ENCODE assay signal across 8 cellular contexts in genomic region chr5:172769598-172770373, GRCh38. TPM values are rescaled to one million over a fixed set of nuclear protein-coding genes. Genes with fewer than 3 reads are reported as not detected.
DNase-seq lines count a peak whose midpoint lies in the region; ATAC-seq, FAIRE-seq and TF ChIP-seq lines count a peak whose summit lies in the region.

No MANE protein-coding gene starts in this region.

- H3K27me3 Mint-ChIP-seq in CD4-positive, alpha-beta memory T cell = peaks cover 0 to 4% of the 10 kb centered on the region in 2 donors
- no peaks in the 10 kb centered on the region for H3K27me3 Mint-ChIP-seq in stimulated activated naive CD8-positive, alpha-beta T cell treated with anti-CD3 and anti-CD28 coated beads, Interleukin-15, Interleukin-2, amounts not matched to agents 100 ng/mL and 50 ng/mL, for 24 hours

- H3K36me3 Mint-ChIP-seq in CD4-positive, alpha-beta memory T cell = peaks cover 29 to 51% of the 10 kb centered on the region in 2 donors
- H3K36me3 Mint-ChIP-seq in stimulated activated naive CD8-positive, alpha-beta T cell treated with anti-CD3 and anti-CD28 coated beads, Interleukin-15, Interleukin-2, amounts not matched to agents 100 ng/mL and 50 ng/mL, for 24 hours (ENCODE audit: low read depth) = peaks cover 29% of the 10 kb centered on the region

- in situ Hi-C loops in brain microvascular endothelial cell (cut with HindIII; ENCODE audit: low pct_ligation_motif_present, low sequenced_read_pairs) = no loop called here

- peak overlapping the region; percentile 86 to 96 (median 94) for H3K4me3 Mint-ChIP-seq in CD4-positive, alpha-beta memory T cell
- H3K4me3 Mint-ChIP-seq in stimulated activated naive CD8-positive, alpha-beta T cell treated with anti-CD3 and anti-CD28 coated beads, Interleukin-15, Interleukin-2, amounts not matched to agents 100 ng/mL and 50 ng/mL, for 24 hours = peak overlapping the region; percentile 86

- peak overlapping the region; percentile 100 for H3K27ac ChIP-seq in CD4-positive, alpha-beta memory T cell (ENCODE audit: low read depth, low read length)
- H3K27ac ChIP-seq in brain microvascular endothelial cell (peak overlapping the region; percentile 98), keratinocyte (ENCODE audit: control insufficient read depth, insufficient read depth, low read length) (peak overlapping the region; percentile 92)

- POLR2A ChIA-PET in CD4-positive, alpha-beta memory T cell (lab: Charles Lee; ENCODE audit: partially characterized antibody) = interaction anchor here (0.8 to 5.2 kb wide), 37 partner anchors 8 to 1148 kb away, joined by 3 to 114 read pairs (median 6); partner anchors contain the start of genes ATP6V0E1, ERGIC1 and RPL26L1

- DNase-seq in CD4-positive, alpha-beta memory T cell = peak; percentile 51 to 63 (median 57)
- no peak for DNase-seq in LNCaP clone FGC (ENCODE audit: low read depth)
- DNase-seq in brain microvascular endothelial cell = peak; percentile 53
- DNase-seq in keratinocyte (ENCODE audit: low read depth, low spot score) = no peak
- DNase-seq in stimulated activated CD4-positive, alpha-beta T cell treated with anti-CD3 and anti-CD28 coated beads, Interleukin-4, amount 100 ng/mL, for 1 hour = no peak

- peaks cover 22% of the 10 kb centered on the region for H3K79me2 ChIP-seq in keratinocyte (ENCODE audit: control insufficient read depth, insufficient read depth, low read length)

- H3K27me3 ChIP-seq in CD4-positive, alpha-beta memory T cell (ENCODE audit: insufficient read depth, low read length) = no peaks in the 10 kb centered on the region
- H3K27me3 ChIP-seq in brain microvascular endothelial cell (replicated peaks) = no peaks in the 10 kb centered on the region
- no peaks in the 10 kb centered on the region for H3K27me3 ChIP-seq in keratinocyte (ENCODE audit: control insufficient read depth, extremely low read depth, insufficient read depth, low read length)

- peak overlapping the region; percentile 83 to 92 for H3K4me3 ChIP-seq in CD4-positive, alpha-beta memory T cell (ENCODE audit: low read length in 2 of 2)
- H3K4me3 ChIP-seq in LNCaP clone FGC (ENCODE audit: low read depth, low read length) (peak overlapping the region; percentile 84), brain microvascular endothelial cell (ENCODE audit: low read depth, low read length) (peak overlapping the region; percentile 98), keratinocyte (ENCODE audit: control insufficient read depth in 2 of 3, extremely low read depth in 1 of 3, insufficient read depth in 2 of 3, low read depth in 1 of 3, low read length in 3 of 3) (peak overlapping the region; percentile 85 to 90 (median 89))

- peaks cover 6% of the 10 kb centered on the region for H4K20me1 ChIP-seq in keratinocyte (ENCODE audit: control insufficient read depth, extremely low read depth, insufficient read depth, low read length)

- no peak overlapping the region for H2AFZ ChIP-seq in keratinocyte (ENCODE audit: control insufficient read depth, low read length)

- peaks cover 22% of the 10 kb centered on the region for H3K36me3 ChIP-seq in CD4-positive, alpha-beta memory T cell (ENCODE audit: insufficient read depth, low read length)
- H3K36me3 ChIP-seq in brain microvascular endothelial cell (replicated peaks) = peaks cover 38% of the 10 kb centered on the region
- peaks cover 7 to 19% of the 10 kb centered on the region in 2 experiments for H3K36me3 ChIP-seq in keratinocyte (ENCODE audit: control insufficient read depth in 2 of 2, extremely low read depth in 1 of 2, insufficient read depth in 2 of 2, low read length in 2 of 2)

- dilution Hi-C loops in keratinocyte (cut with MboI; ENCODE audit: extremely low pct_ligation_motif_present, low sequenced_read_pairs) = no loop called here

- no peak for FAIRE-seq in keratinocyte (lab: Jason Lieb, UNC)

- intact Hi-C loops in CD4-positive, alpha-beta memory T cell (cut with micrococcal nuclease) = loop anchor here (5.0 to 10.0 kb wide), 4 partner anchors 375 to 1382 kb away; partner anchors contain the start of genes BNIP1, NPM1, STK10 and UBTD2

- peaks cover 0 to 34% (median 0%) of the 10 kb centered on the region in 8 donors for H3K9me3 Mint-ChIP-seq in CD4-positive, alpha-beta memory T cell
- no peaks in the 10 kb centered on the region for H3K9me3 Mint-ChIP-seq in stimulated activated naive CD8-positive, alpha-beta T cell treated with anti-CD3 and anti-CD28 coated beads, Interleukin-15, Interleukin-2, amounts not matched to agents 100 ng/mL and 50 ng/mL, for 24 hours

- TF ChIP-seq CTCF in LNCaP clone FGC (IDR thresholded peaks at IDR 0.05; ENCODE audit: control insufficient read depth, extremely low read depth, insufficient read depth) (no peak), brain microvascular endothelial cell (IDR thresholded peaks at IDR 0.05; ENCODE audit: low read depth, low read length, missing control alignments) (no peak), keratinocyte (optimal IDR thresholded peaks at IDR 0.05 in 1 of 3, IDR thresholded peaks at IDR 0.05 in 1 of 3, conservative IDR thresholded peaks at IDR 0.05 in 1 of 3; ENCODE audit: extremely low read depth in 1 of 3, insufficient read depth in 2 of 3, low read length in 3 of 3) (no peak)

- H3K9me3 ChIP-seq in CD4-positive, alpha-beta memory T cell (ENCODE audit: control insufficient read depth in 1 of 2, low read length in 2 of 2) = no peaks in the 10 kb centered on the region
- no peaks in the 10 kb centered on the region for H3K9me3 ChIP-seq in keratinocyte (ENCODE audit: control insufficient read depth, low read depth, low read length)

- ATAC-seq in GM21526 (IDR thresholded peaks at IDR 0.05; ENCODE audit: low FRiP score, unreplicated experiment) (no peak), GM21423 (IDR thresholded peaks at IDR 0.05; ENCODE audit: unreplicated experiment) (no peak)

- H3K9ac ChIP-seq in keratinocyte (ENCODE audit: control insufficient read depth, extremely low read depth, insufficient read depth, low read length) = peak overlapping the region; percentile 97

- H3K4me1 Mint-ChIP-seq in CD4-positive, alpha-beta memory T cell = peaks cover 56 to 93% (median 67%) of the 10 kb centered on the region in 4 donors
- peaks cover 83% of the 10 kb centered on the region for H3K4me1 Mint-ChIP-seq in stimulated activated naive CD8-positive, alpha-beta T cell treated with anti-CD3 and anti-CD28 coated beads, Interleukin-15, Interleukin-2, amounts not matched to agents 100 ng/mL and 50 ng/mL, for 24 hours (ENCODE audit: low read depth)

- peak overlapping the region; percentile 79 for H3K4me2 ChIP-seq in keratinocyte (ENCODE audit: control insufficient read depth, extremely low read depth, insufficient read depth, low read depth, low read length)

- peak overlapping the region; percentile 95 to 100 (median 99) for H3K27ac Mint-ChIP-seq in CD4-positive, alpha-beta memory T cell
- H3K27ac Mint-ChIP-seq in stimulated activated naive CD8-positive, alpha-beta T cell treated with anti-CD3 and anti-CD28 coated beads, Interleukin-15, Interleukin-2, amounts not matched to agents 100 ng/mL and 50 ng/mL, for 24 hours = peak overlapping the region; percentile 77

- H3K4me1 ChIP-seq in CD4-positive, alpha-beta memory T cell (ENCODE audit: insufficient read depth, low read length) = peaks cover 71% of the 10 kb centered on the region
- H3K4me1 ChIP-seq in keratinocyte (ENCODE audit: control insufficient read depth, extremely low read depth, insufficient read depth, low read length) = peaks cover 61% of the 10 kb centered on the region

- no peaks in the 10 kb centered on the region for H3K9me1 ChIP-seq in keratinocyte (ENCODE audit: control insufficient read depth, extremely low read depth, insufficient read depth, low read length)

- CTCF ChIA-PET in CD4-positive, alpha-beta memory T cell (lab: Charles Lee; ENCODE audit: partially characterized antibody) = interaction anchor here (0.6 to 5.3 kb wide), 11 partner anchors 10 to 189 kb away, joined by 3 to 68 read pairs (median 6); partner anchors contain the start of genes ERGIC1 and RPL26L1

RNA-seq across cellular contexts. Expression of gene DUSP1, which starts 1.2 kb away (rescaled TPM):
- 10 to 100 TPM; 18.0 to 18.8 TPM for total RNA-seq in CD4-positive, alpha-beta memory T cell
- polyA plus RNA-seq in CD4-positive, alpha-beta memory T cell = 100 to 1,000 TPM; 297 to 879 TPM
- polyA plus RNA-seq in keratinocyte = 10.4 to 303 TPM (median 174 TPM) in 3 replicates
- 68.7 TPM for polyA plus RNA-seq in keratinocyte (2011; ENCODE audit: low read depth)
- 98.5 and 108 TPM in 2 replicates for polyA plus RNA-seq in keratinocyte (2011; cell fraction: cytosol; rRNA removed)
- 553 and 700 TPM in 2 replicates for polyA plus RNA-seq in keratinocyte (2011; cell fraction: nucleus; rRNA removed)
- 7.0 and 200 TPM in 2 replicates for polyA plus RNA-seq in keratinocyte (2012; ENCODE audit: low replicate concordance)
- 17.6 to 194 TPM (median 125 TPM) in 3 replicates for polyA minus RNA-seq in keratinocyte
- polyA minus RNA-seq in keratinocyte (2011; cell fraction: cytosol; rRNA and poly(A)+ RNA removed) = 131 TPM
- polyA minus RNA-seq in keratinocyte (2011; cell fraction: nucleus; rRNA and poly(A)+ RNA removed) = 374 and 410 TPM in 2 replicates

Comparison
In these comparisons a context has a peak if more than half of its experiments do, and no peak if none do; other contexts are left out.
1. DNase-seq: peak in CD4-positive, alpha-beta memory T cell (5 of 5) and brain microvascular endothelial cell (single experiment); none in LNCaP clone FGC (single experiment), keratinocyte (single experiment) and stimulated activated CD4-positive, alpha-beta T cell treated with anti-CD3 and anti-CD28 coated beads, Interleukin-4, amount 100 ng/mL, for 1 hour (single experiment).
2. Peak in every context shown above with its lines, with median percentiles within 50 percentile points of each other: H3K27ac ChIP-seq and H3K4me3 ChIP-seq.